Comparison of ENCODE assay signal across 8 cellular contexts in the genomic region with DNA sequence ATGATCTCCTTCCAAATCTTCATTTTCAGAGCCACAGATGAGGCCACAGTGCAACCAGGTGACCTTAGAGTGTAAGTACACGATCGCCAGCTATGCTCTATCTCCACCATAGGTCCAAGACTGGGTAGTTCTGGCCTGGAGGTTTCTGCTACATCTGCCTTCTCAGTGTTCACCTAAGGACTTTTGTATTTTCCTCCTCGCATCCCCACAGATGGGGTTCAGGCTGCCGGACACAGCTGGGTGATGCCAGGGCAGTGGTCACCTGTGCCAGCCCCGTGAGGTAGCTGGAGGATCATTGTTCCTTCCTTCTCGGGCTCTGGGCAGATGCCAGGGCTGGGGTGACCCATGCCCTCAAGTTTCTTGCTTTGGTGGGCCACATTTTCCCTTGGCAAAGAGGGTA. TPM values are rescaled to one million over a fixed set of nuclear protein-coding genes. Genes with fewer than 3 reads are reported as not detected.
DNase-seq lines count a peak whose midpoint lies in the region; ATAC-seq, FAIRE-seq and TF ChIP-seq lines count a peak whose summit lies in the region.
"Not testable (repeated sequence)": the region's sequence is repeated elsewhere in the genome, so short reads cannot be mapped to it uniquely, and the experiment has no call there.

TSS of gene NPIPB12 (minus strand) at position 101 of the 400 bp plus-strand sequence.

- H3K9me3 Mint-ChIP-seq in activated CD4-positive, alpha-beta T cell treated with anti-CD3 and anti-CD28 coated beads, Interleukin-2, amount 10 ng/mL, durations not matched to agents 7 days and 5 days; astrocyte (ENCODE audit: unreplicated experiment): not testable (repeated sequence)

- CTCF ChIA-PET in activated CD4-positive, alpha-beta T cell treated with anti-CD3 and anti-CD28 coated beads, Interleukin-2, amount 10 ng/mL, durations not matched to agents 7 days and 5 days (lab: Charles Lee): not testable (repeated sequence)

- POLR2A ChIA-PET in activated CD4-positive, alpha-beta T cell treated with anti-CD3 and anti-CD28 coated beads, Interleukin-2, amount 10 ng/mL, durations not matched to agents 7 days and 5 days (lab: Charles Lee): not testable (repeated sequence)

- ATAC-seq in esophagus mucosa, left ventricle myocardium superior, mucosa of descending colon, sciatic nerve: not testable (repeated sequence)

- H3K27ac ChIP-seq in Karpas-422 (ENCODE audit: low read length); astrocyte (ENCODE audit: low read depth, low read length); urinary bladder (ENCODE audit: low read depth): not testable (repeated sequence)

- not testable (repeated sequence) for H3K9ac ChIP-seq in Karpas-422 (ENCODE audit: low read length); astrocyte (ENCODE audit: low read length)

- intact Hi-C loops in left ventricle myocardium superior (cut with micrococcal nuclease); mucosa of descending colon (cut with DNase I, micrococcal nuclease); sciatic nerve (cut with DNase I): not testable (repeated sequence)

- H3K4me3 ChIP-seq in Karpas-422 (ENCODE audit: low read length); astrocyte (ENCODE audit: insufficient read depth, low read depth, low read length); mucosa of descending colon; urinary bladder (ENCODE audit: low read depth, low read length): not testable (repeated sequence)

- FAIRE-seq in astrocyte (lab: Jason Lieb, UNC): not testable (repeated sequence)

- H3K27me3 ChIP-seq in Karpas-422 (ENCODE audit: low read length); astrocyte (ENCODE audit: insufficient read depth, low read length): not testable (repeated sequence)

- not testable (repeated sequence) for H3K36me3 Mint-ChIP-seq in activated CD4-positive, alpha-beta T cell treated with anti-CD3 and anti-CD28 coated beads, Interleukin-2, amount 10 ng/mL, durations not matched to agents 7 days and 5 days (ENCODE audit: low read depth); astrocyte (ENCODE audit: low read depth, unreplicated experiment)

- H3K27me3 Mint-ChIP-seq in activated CD4-positive, alpha-beta T cell treated with anti-CD3 and anti-CD28 coated beads, Interleukin-2, amount 10 ng/mL, durations not matched to agents 7 days and 5 days; astrocyte (ENCODE audit: low read depth, unreplicated experiment): not testable (repeated sequence)

- TF ChIP-seq CTCF in astrocyte (IDR thresholded peaks at IDR 0.05; ENCODE audit: insufficient read depth, low read depth, low read length); mucosa of descending colon (IDR thresholded peaks at IDR 0.05): not testable (repeated sequence)

- H3K36me3 ChIP-seq in Karpas-422 (ENCODE audit: insufficient read depth, low read length); astrocyte (ENCODE audit: insufficient read depth, low read length); mucosa of descending colon (ENCODE audit: low read depth); urinary bladder (ENCODE audit: insufficient read depth): not testable (repeated sequence)

- H3K27ac Mint-ChIP-seq in activated CD4-positive, alpha-beta T cell treated with anti-CD3 and anti-CD28 coated beads, Interleukin-2, amount 10 ng/mL, durations not matched to agents 7 days and 5 days; astrocyte (ENCODE audit: unreplicated experiment): not testable (repeated sequence)

- not testable (repeated sequence) for H2AFZ ChIP-seq in Karpas-422 (ENCODE audit: low read length); astrocyte (ENCODE audit: low read depth, low read length)

- not testable (repeated sequence) for H3K9me2 ChIP-seq in Karpas-422 (replicated peaks; ENCODE audit: insufficient read depth, low read length)

- not testable (repeated sequence) for H4K20me1 ChIP-seq in Karpas-422 (ENCODE audit: insufficient read depth, low read depth, low read length); astrocyte (ENCODE audit: insufficient read depth, low read length)

- H3K4me1 ChIP-seq in Karpas-422 (ENCODE audit: low read length); astrocyte (ENCODE audit: insufficient read depth, low read length); mucosa of descending colon (ENCODE audit: low read depth); urinary bladder (ENCODE audit: insufficient read depth): not testable (repeated sequence)

- not testable (repeated sequence) for H3K4me1 Mint-ChIP-seq in activated CD4-positive, alpha-beta T cell treated with anti-CD3 and anti-CD28 coated beads, Interleukin-2, amount 10 ng/mL, durations not matched to agents 7 days and 5 days; astrocyte (ENCODE audit: low read depth, unreplicated experiment)

- H3K9me3 ChIP-seq in Karpas-422 (ENCODE audit: low read length); astrocyte (ENCODE audit: insufficient read depth, low read depth, low read length); mucosa of descending colon: not testable (repeated sequence)

- not testable (repeated sequence) for H3K79me2 ChIP-seq in Karpas-422 (ENCODE audit: low read length); astrocyte (ENCODE audit: insufficient read depth, low read length)

- not testable (repeated sequence) for DNase-seq in Karpas-422; activated CD4-positive, alpha-beta T cell treated with anti-CD3 and anti-CD28 coated beads, Interleukin-2, amount 10 ng/mL, durations not matched to agents 7 days and 5 days; astrocyte (ENCODE audit: low read depth); left ventricle myocardium superior; mucosa of descending colon; sciatic nerve (ENCODE audit: low spot score)

- not testable (repeated sequence) for H3K4me2 ChIP-seq in Karpas-422 (ENCODE audit: low read depth, low read length, poor library complexity, severe bottlenecking); astrocyte (ENCODE audit: low read length)

- WGBS in urinary bladder: 81% methylated on average over 2 of the region's 6 CpGs

- H3K4me3 Mint-ChIP-seq in activated CD4-positive, alpha-beta T cell treated with anti-CD3 and anti-CD28 coated beads, Interleukin-2, amount 10 ng/mL, durations not matched to agents 7 days and 5 days; astrocyte (ENCODE audit: unreplicated experiment): not testable (repeated sequence)

RNA-seq across cellular contexts. Expression of gene NPIPB12, which starts in this region (rescaled TPM):
- 28.0 and 53.2 TPM in 2 replicates for total RNA-seq in Karpas-422 (2014; rRNA removed; shearing (Covaris generic); ENCODE audit: low replicate concordance)
- 10 to 100 TPM; 52.1 to 54.5 TPM for total RNA-seq in activated CD4-positive, alpha-beta T cell treated with anti-CD3 and anti-CD28 coated beads, Interleukin-2, amount 10 ng/mL, durations not matched to agents 7 days and 5 days
- total RNA-seq in astrocyte (51.7 and 61.9 TPM in 2 replicates), esophagus mucosa (18.8 TPM), left ventricle myocardium superior (20.4 TPM), mucosa of descending colon (100 to 1,000 TPM in 2 of 3 donors, 10 to 100 TPM in 1; 56.8 to 107 (median 103) TPM), sciatic nerve (47.5 TPM), urinary bladder (57.6 TPM)
- polyA plus RNA-seq in urinary bladder: 25.1 TPM
